15 cellular contexts compared by ENCODE assay signal in genomic region chr14:79165460-79166080, GRCh38.
DNase-seq lines count a peak whose midpoint lies in the region; ATAC-seq and TF ChIP-seq lines count a peak whose summit lies in the region.
"Had no signal": no experiment of that assay in that cellular context is flagged by ENCODE, and none has a peak within 500 bp of the region (broad histone marks: within the 10 kb centered on the region; RNA-seq: fewer than 3 reads in every experiment).

No MANE protein-coding gene starts in this region.

- TF ChIP-seq CTCF in parathyroid adenoma (IDR thresholded peaks at IDR 0.05) (no peak), sigmoid colon (IDR thresholded peaks at IDR 0.05) (no peak)

- no peaks in the 10 kb centered on the region for H3K27me3 ChIP-seq in parathyroid adenoma (ENCODE audit: control insufficient read depth, insufficient read depth, low read length)
- no peaks in the 10 kb centered on the region for H3K27me3 ChIP-seq in sigmoid colon

- H3K4me3 ChIP-seq in parathyroid adenoma (ENCODE audit: low read depth, low read length) = no peak overlapping the region
- H3K4me3 ChIP-seq in sigmoid colon = no peak overlapping the region
- H3K4me3 ChIP-seq: GM23248 had no signal

- H3K4me1 ChIP-seq in parathyroid adenoma (peaks cover 5% of the 10 kb centered on the region), sigmoid colon (no peaks in the 10 kb centered on the region)

- H3K79me2 ChIP-seq in parathyroid adenoma = no peaks in the 10 kb centered on the region

- peak overlapping the region; percentile 4 for H2AFZ ChIP-seq in parathyroid adenoma
- H2AFZ ChIP-seq: GM23248 had no signal

- no peak for TF ChIP-seq EP300 in sigmoid colon (IDR thresholded peaks at IDR 0.05)

- DNase-seq in NCI-H82 (lab: John Stamatoyannopoulos, UW) (peak; percentile 55), NCI-H82 treated with DMSO at 0.1 percent for 48 hours (lab: John Stamatoyannopoulos, UW; ENCODE audit: unreplicated experiment) (no peak), NCI-H1105 treated with DMSO at 0.1 percent for 48 hours (lab: John Stamatoyannopoulos, UW) (peak; percentile 5), cerebellum (ENCODE audit: low spot score) (peak; percentile 27), left colon (no peak), GOT3 (lab: John Stamatoyannopoulos, UW) (no peak), sigmoid colon (no peak)
- DNase-seq: Calu3; CD4-positive, alpha-beta T cell; DND-41; GF-D8; GM23248; H7; IMR-90 had no signal

- H3K36me3 ChIP-seq in parathyroid adenoma (ENCODE audit: control insufficient read depth, insufficient read depth, low read length) (no peaks in the 10 kb centered on the region), sigmoid colon (no peaks in the 10 kb centered on the region)

- H3K9ac ChIP-seq in parathyroid adenoma = no peak overlapping the region
- H3K9ac ChIP-seq: GM23248 had no signal

- intact Hi-C loops in left colon (cut with DNase I, micrococcal nuclease) = no loop called here
- intact Hi-C loops in sigmoid colon (cut with DNase I) = no loop called here

- H3K9me3 ChIP-seq in parathyroid adenoma (ENCODE audit: control insufficient read depth, low read length) (no peaks in the 10 kb centered on the region), sigmoid colon (no peaks in the 10 kb centered on the region)

- ATAC-seq in left colon = no peak

- H3K27ac ChIP-seq in parathyroid adenoma = no peak overlapping the region
- H3K27ac ChIP-seq in sigmoid colon = no peak overlapping the region
- H3K27ac ChIP-seq: GM23248 had no signal

- H3K4me2 ChIP-seq in parathyroid adenoma (ENCODE audit: low read length) = no peak overlapping the region

- 74 to 79% methylated on average over 4 of the region's 4 CpGs for WGBS in sigmoid colon, 2 donors

- no peak for TF ChIP-seq POLR2A in sigmoid colon (IDR thresholded peaks at IDR 0.05)

Comparison
In these comparisons a context has a peak if more than half of its experiments do, and no peak if none do; other contexts are left out.
1. DNase-seq: peak in NCI-H82 (single experiment), NCI-H1105 treated with DMSO at 0.1 percent for 48 hours (single experiment) and cerebellum (single experiment); none in NCI-H82 treated with DMSO at 0.1 percent for 48 hours (single experiment), left colon (0 of 2), GOT3 (single experiment) and sigmoid colon (single experiment).